14 cellular contexts compared by ENCODE assay signal in the genomic region with DNA sequence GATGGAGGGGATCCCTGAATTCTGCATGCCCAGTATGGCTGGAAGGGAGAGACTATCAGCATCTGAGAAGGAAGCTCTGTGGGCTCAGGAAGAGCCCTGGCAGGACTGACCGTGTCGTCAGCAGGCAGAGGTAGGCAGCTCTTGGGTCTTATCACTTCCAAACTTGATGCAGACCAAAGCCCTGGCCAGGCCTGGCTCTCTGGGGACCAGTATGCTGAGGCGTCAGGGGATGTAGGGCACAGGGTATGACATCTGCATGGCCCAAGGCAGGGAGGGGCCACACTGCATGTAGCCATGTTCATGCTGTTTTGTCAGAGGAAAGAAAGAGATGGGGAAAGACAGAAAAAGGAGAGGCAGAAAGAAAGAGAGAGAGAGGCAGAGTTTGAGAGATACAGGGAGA. TPM values are rescaled to one million over a fixed set of nuclear protein-coding genes. Genes with fewer than 3 reads are reported as not detected.
DNase-seq lines count a peak whose midpoint lies in the region; ATAC-seq and TF ChIP-seq lines count a peak whose summit lies in the region.
"Had no signal": no experiment of that assay in that cellular context is flagged by ENCODE, and none has a peak within 500 bp of the region (broad histone marks: within the 10 kb centered on the region; RNA-seq: fewer than 3 reads in every experiment).

No MANE protein-coding gene starts in this region.

- H3K36me3 Mint-ChIP-seq in CD8-positive, alpha-beta memory T cell, result no peaks in the 10 kb centered on the region
- peaks cover 0 to 3% (median 3%) of the 10 kb centered on the region in 3 donors for H3K36me3 Mint-ChIP-seq in immature natural killer cell

- H3K9me3 ChIP-seq in CD8-positive, alpha-beta memory T cell (ENCODE audit: low read length), result no peaks in the 10 kb centered on the region
- H3K9me3 ChIP-seq in OCI-LY7 (ENCODE audit: low read length) (no peaks in the 10 kb centered on the region), smooth muscle cell (replicated peaks; ENCODE audit: low read depth) (no peaks in the 10 kb centered on the region)

- peak overlapping the region; percentile 39 for H3K4me2 ChIP-seq in OCI-LY7 (ENCODE audit: low read length)
- no peak overlapping the region for H3K4me2 ChIP-seq in smooth muscle cell
- H3K4me2 ChIP-seq: PC-9 had no signal

- H3K9me2 ChIP-seq in OCI-LY7 (ENCODE audit: insufficient read depth, low read length), result no peaks in the 10 kb centered on the region

- no peak overlapping the region for H3K27ac ChIP-seq in CD8-positive, alpha-beta memory T cell (ENCODE audit: low read depth, low read length)
- peak overlapping the region; percentile 24 for H3K27ac ChIP-seq in OCI-LY7 (ENCODE audit: low read depth, low read length, poor library complexity, severe bottlenecking)
- H3K27ac ChIP-seq in smooth muscle cell (ENCODE audit: low read depth), result no peak overlapping the region
- H3K27ac ChIP-seq: PC-9 had no signal

- H2AFZ ChIP-seq in OCI-LY7 (ENCODE audit: low read length) (peak overlapping the region; percentile 95), smooth muscle cell (ENCODE audit: low read depth) (peak overlapping the region; percentile 75)
- H2AFZ ChIP-seq: PC-9 had no signal

- H3K4me3 Mint-ChIP-seq in CD8-positive, alpha-beta memory T cell, result no peak overlapping the region
- H3K4me3 Mint-ChIP-seq in immature natural killer cell, result peak overlapping the region; percentile 7 to 69 (median 56)

- 39% methylated on average over 3 of the region's 3 CpGs for WGBS in smooth muscle cell (ENCODE audit: low lambda C conversion rate)

- peak overlapping the region in 6 of 8 donors; percentile 19 to 94 (median 68) for H3K27ac Mint-ChIP-seq in CD8-positive, alpha-beta memory T cell
- peak overlapping the region; percentile 77 to 98 (median 88) for H3K27ac Mint-ChIP-seq in immature natural killer cell

- BruUV-seq in OCI-LY7 (replicated peaks; lab: Mats Ljungman, UMichigan), result no TSS peak

- no peaks in the 10 kb centered on the region for H3K27me3 Mint-ChIP-seq in CD8-positive, alpha-beta memory T cell
- peaks cover under 1 to 7% (median 6%) of the 10 kb centered on the region in 3 donors for H3K27me3 Mint-ChIP-seq in immature natural killer cell (ENCODE audit: low read depth in 3 of 3)

- H4K20me1 ChIP-seq in OCI-LY7 (ENCODE audit: insufficient read depth, low read length) (no peaks in the 10 kb centered on the region), smooth muscle cell (ENCODE audit: low read depth) (no peaks in the 10 kb centered on the region)

- H3F3A ChIP-seq in smooth muscle cell (ENCODE audit: low read depth), result no peaks in the 10 kb centered on the region

- intact Hi-C loops in OCI-LY7 (cut with micrococcal nuclease; ENCODE audit: unreplicated experiment), result no loop called here

- no peaks in the 10 kb centered on the region for H3K79me2 ChIP-seq in OCI-LY7 (ENCODE audit: insufficient read depth, low read depth, low read length)
- H3K79me2 ChIP-seq in smooth muscle cell (ENCODE audit: low read depth), result no peaks in the 10 kb centered on the region

- H3K4me1 Mint-ChIP-seq in CD8-positive, alpha-beta memory T cell, result peaks cover 58 to 70% (median 70%) of the 10 kb centered on the region in 3 donors
- peaks cover 73 to 75% of the 10 kb centered on the region in 2 donors for H3K4me1 Mint-ChIP-seq in immature natural killer cell

- no peak for TF ChIP-seq CTCF in OCI-LY7 (conservative IDR thresholded peaks at IDR 0.05; ENCODE audit: low read length)
- TF ChIP-seq CTCF in smooth muscle cell (IDR thresholded peaks at IDR 0.05; ENCODE audit: borderline replicate concordance, insufficient read depth, poor library complexity, severe bottlenecking), result no peak
- TF ChIP-seq CTCF in omental fat pad (IDR thresholded peaks at IDR 0.05), result no peak

- peaks cover 72% of the 10 kb centered on the region for H3K4me1 ChIP-seq in CD8-positive, alpha-beta memory T cell (ENCODE audit: insufficient read depth, low read length)
- H3K4me1 ChIP-seq in OCI-LY7 (ENCODE audit: insufficient read depth, low read length, poor library complexity, severe bottlenecking) (peaks cover 97% of the 10 kb centered on the region), smooth muscle cell (ENCODE audit: low read depth) (no peaks in the 10 kb centered on the region)

- no peaks in the 10 kb centered on the region for H3K9me3 Mint-ChIP-seq in CD8-positive, alpha-beta memory T cell
- H3K9me3 Mint-ChIP-seq in immature natural killer cell, result no peaks in the 10 kb centered on the region

- no peak for DNase-seq in CD8-positive, alpha-beta memory T cell
- DNase-seq in OCI-LY7 (ENCODE audit: low spot score) (no peak), immature natural killer cell (no peak), smooth muscle cell (lab: John Stamatoyannopoulos, UW; ENCODE audit: unreplicated experiment) (no peak), occipital lobe (lab: John Stamatoyannopoulos, UW) (no peak), omental fat pad (ENCODE audit: low spot score) (no peak)
- DNase-seq: erythroblast, NCI-H1417 treated with DMSO at 0.1 percent for 48 hours, NCI-H524, PC-9, SW 1271 had no signal

- no peaks in the 10 kb centered on the region for H3K27me3 ChIP-seq in CD8-positive, alpha-beta memory T cell (ENCODE audit: insufficient read depth, low read length, poor library complexity, severe bottlenecking)
- H3K27me3 ChIP-seq in smooth muscle cell (ENCODE audit: low read depth), result peaks cover 2% of the 10 kb centered on the region

- POLR2A ChIA-PET in CD8-positive, alpha-beta memory T cell (lab: Charles Lee), result interaction anchor here (0.7 kb wide), 1 partner anchor 20 kb away, joined by 3 read pairs; no protein-coding TSS in a partner anchor
- POLR2A ChIA-PET in OCI-LY7 (lab: Charles Lee), result interaction anchor here (0.6 to 1.9 kb wide), 4 partner anchors 7 to 34 kb away, joined by 3 to 7 read pairs (median 4); no protein-coding TSS in a partner anchor

- ATAC-seq in HG02610 (IDR thresholded peaks at IDR 0.05; ENCODE audit: unreplicated experiment), result no peak
- no peak for ATAC-seq in omental fat pad (ENCODE audit: low FRiP score)
- ATAC-seq in GM19351 (IDR thresholded peaks at IDR 0.05; ENCODE audit: unreplicated experiment), result no peak

- no peak overlapping the region for H3K4me3 ChIP-seq in CD8-positive, alpha-beta memory T cell (ENCODE audit: low read length)
- H3K4me3 ChIP-seq in OCI-LY7 (ENCODE audit: low read depth, low read length, poor library complexity, severe bottlenecking) (no peak overlapping the region), smooth muscle cell (no peak overlapping the region)
- H3K4me3 ChIP-seq: PC-9 had no signal

- H3K36me3 ChIP-seq in CD8-positive, alpha-beta memory T cell (ENCODE audit: insufficient read depth, low read length), result no peaks in the 10 kb centered on the region
- H3K36me3 ChIP-seq in OCI-LY7 (ENCODE audit: insufficient read depth, low read length) (no peaks in the 10 kb centered on the region), smooth muscle cell (ENCODE audit: low read depth) (no peaks in the 10 kb centered on the region)

- H3K9ac ChIP-seq in smooth muscle cell (ENCODE audit: low read depth), result no peak overlapping the region

- CTCF ChIA-PET in CD8-positive, alpha-beta memory T cell (lab: Charles Lee), result interaction anchor here (1.1 to 3.2 kb wide), 8 partner anchors 8 to 295 kb away, joined by 3 to 10 read pairs (median 5); no protein-coding TSS in a partner anchor
- CTCF ChIA-PET in OCI-LY7 (lab: Charles Lee; ENCODE audit: unreplicated experiment), result interaction anchor here (0.5 to 1.0 kb wide), 2 partner anchors 18 to 258 kb away, joined by 3 read pairs; no protein-coding TSS in a partner anchor

RNA-seq across cellular contexts. Expression of gene FGR, which starts 6.3 kb away (rescaled TPM):
- 1 to 10 TPM; 1.6 to 1.8 TPM for total RNA-seq in CD8-positive, alpha-beta memory T cell
- polyA plus RNA-seq in CD8-positive, alpha-beta memory T cell, result 49.6 TPM
- 2.2 and 4.1 TPM in 2 replicates for total RNA-seq in OCI-LY7 (2014; rRNA removed; shearing (Covaris generic))
- 0.98 and 1.2 TPM in 2 replicates for total RNA-seq in OCI-LY7 (2022)
- polyA plus RNA-seq in immature natural killer cell, result 100 to 1,000 TPM; 350 to 654 (median 572) TPM
- 1.3 TPM in 1 of 2 replicates, not detected in the other for total RNA-seq in smooth muscle cell
- 0.10 and 0.65 TPM in 2 replicates for polyA plus RNA-seq in smooth muscle cell
- 0.78 TPM for total RNA-seq in occipital lobe
- total RNA-seq in omental fat pad, result 100 to 1,000 TPM in 2 of 4 donors, 10 to 100 TPM in 2; 18.8 to 131 (median 77.6) TPM
- total RNA-seq: PC-9 had no signal
- polyA plus RNA-seq: BJ had no signal

RNA-seq across cellular contexts. Expression of gene AHDC1, which starts 24.8 kb away (rescaled TPM):
- 10 to 100 TPM; 11.5 TPM for total RNA-seq in CD8-positive, alpha-beta memory T cell
- 1.9 TPM for polyA plus RNA-seq in CD8-positive, alpha-beta memory T cell
- 5.5 and 6.5 TPM in 2 replicates for total RNA-seq in OCI-LY7 (2014; rRNA removed; shearing (Covaris generic))
- total RNA-seq in OCI-LY7 (2022), result 8.4 and 13.8 TPM in 2 replicates
- polyA plus RNA-seq in immature natural killer cell, result 1 to 10 TPM in 2 of 3 donors, not detected in 1; 1.2 to 6.3 TPM
- total RNA-seq in smooth muscle cell, result 8.4 and 12.2 TPM in 2 replicates
- polyA plus RNA-seq in smooth muscle cell, result 12.2 and 15.6 TPM in 2 replicates
- 11.9 TPM for total RNA-seq in occipital lobe
- total RNA-seq in omental fat pad, result 10 to 100 TPM in 1 of 4 donors, 1 to 10 TPM in 3; 7.5 to 12.9 (median 8.2) TPM

RNA-seq across cellular contexts. Expression of gene IFI6, which starts 43.3 kb away (rescaled TPM):
- 10 to 100 TPM; 10.7 to 12.3 TPM for total RNA-seq in CD8-positive, alpha-beta memory T cell
- 161 TPM for polyA plus RNA-seq in CD8-positive, alpha-beta memory T cell
- 7.7 and 9.5 TPM in 2 replicates for total RNA-seq in OCI-LY7 (2014; rRNA removed; shearing (Covaris generic))
- 6.0 and 6.8 TPM in 2 replicates for total RNA-seq in OCI-LY7 (2022)
- 100 to 1,000 TPM in 2 of 3 donors, 10 to 100 TPM in 1; 41.3 to 186 (median 177) TPM for polyA plus RNA-seq in immature natural killer cell
- total RNA-seq in smooth muscle cell, result 16.3 and 26.7 TPM in 2 replicates
- polyA plus RNA-seq in smooth muscle cell, result 43.7 and 51.5 TPM in 2 replicates
- 34.5 TPM for total RNA-seq in occipital lobe
- 10 to 100 TPM; 28.2 to 88.4 (median 69.6) TPM for total RNA-seq in omental fat pad

Comparison
In these comparisons a context has a peak if more than half of its experiments do, and no peak if none do; other contexts are left out.
1. H3K4me3 Mint-ChIP-seq: peak in immature natural killer cell (5 of 5); none in CD8-positive, alpha-beta memory T cell (0 of 7).